ENCODE assay signal across 8 cellular contexts in genomic region chr5:43603535-43604363, GRCh38. TPM values are rescaled to one million over a fixed set of nuclear protein-coding genes. Genes with fewer than 3 reads are reported as not detected.
DNase-seq lines count a peak whose midpoint lies in the region; ATAC-seq, FAIRE-seq and TF ChIP-seq lines count a peak whose summit lies in the region.

No MANE protein-coding gene starts in this region.

- no peaks in the 10 kb centered on the region for H3K9me3 ChIP-seq in testis

- H3K4me3 ChIP-seq in testis, result peak overlapping the region; percentile 71 to 94

- peak overlapping the region; percentile 85 to 92 for H3K27ac ChIP-seq in testis

- no peak for TF ChIP-seq POLR2A in testis (IDR thresholded peaks at IDR 0.05)

- FAIRE-seq in frontal cortex (lab: Jason Lieb, UNC), result no peak

- peaks cover 7% of the 10 kb centered on the region for H3K4me1 ChIP-seq in testis

- no peak for TF ChIP-seq CTCF in testis (IDR thresholded peaks at IDR 0.05)

- DNase-seq in DMS53 (lab: John Stamatoyannopoulos, UW) (peak; percentile 88), KBM-7 (peak; percentile 83), SHP77 treated with DMSO at 0.1 percent for 48 hours (lab: John Stamatoyannopoulos, UW) (peak; percentile 94), activated gamma-delta T cell treated with Interleukin-2 at 50 U/mL for 16 hours (peak; percentile 63), frontal cortex (ENCODE audit: low spot score in 2 of 2) (peak; percentile 65 to 71), nucleus accumbens (lab: John Stamatoyannopoulos, UW) (peak in 54 of 56 donors; percentile 7 to 80 (median 42)), testis (peak; percentile 86)

- in situ Hi-C loops in KBM-7 (cut with MboI; ENCODE audit: low pct_unique_long_range_greater_than_20kb, low sequenced_read_pairs), result no loop called here

- intact Hi-C loops in testis (cut with DNase I; ENCODE audit: low total_unique reads), result no loop called here

- ATAC-seq in GM21529 (IDR thresholded peaks at IDR 0.05; ENCODE audit: unreplicated experiment), result peak; percentile 43

- WGBS in testis, 2 donors, result 3 to 5% methylated on average over 37 to 38 of the region's 39 CpGs

- H3K36me3 ChIP-seq in testis (ENCODE audit: low read depth, missing control alignments), result no peaks in the 10 kb centered on the region

- no peaks in the 10 kb centered on the region for H3K27me3 ChIP-seq in testis

RNA-seq across cellular contexts. Expression of gene NNT, which starts 0.8 kb away (rescaled TPM):
- total RNA-seq in frontal cortex (176 TPM), testis (10 to 100 TPM; 32.1 to 55.0 TPM)
- polyA plus RNA-seq in testis (ENCODE audit: insufficient read depth, low read depth, low replicate concordance), result 25.4 TPM

RNA-seq across cellular contexts. Expression of gene PAIP1, which starts 46.9 kb away (rescaled TPM):
- total RNA-seq in frontal cortex, result 221 TPM
- 100 to 1,000 TPM; 103 to 117 TPM for total RNA-seq in testis
- 135 TPM for polyA plus RNA-seq in testis (ENCODE audit: insufficient read depth, low read depth, low replicate concordance)

Comparison
In these comparisons a context has a peak if more than half of its experiments do, and no peak if none do; other contexts are left out.
1. Peak in every context shown above with its lines: DNase-seq, ATAC-seq, H3K4me3 ChIP-seq and H3K27ac ChIP-seq.
2. DNase-seq: peak in every context shown above with its lines; median percentile 94 in SHP77 treated with DMSO at 0.1 percent for 48 hours; 88 in DMS53; 86 in testis; 83 in KBM-7; 68 in frontal cortex; 63 in activated gamma-delta T cell treated with Interleukin-2 at 50 U/mL for 16 hours; 42 in nucleus accumbens.